Comparison of ENCODE assay signal across 16 cellular contexts in the genomic region with DNA sequence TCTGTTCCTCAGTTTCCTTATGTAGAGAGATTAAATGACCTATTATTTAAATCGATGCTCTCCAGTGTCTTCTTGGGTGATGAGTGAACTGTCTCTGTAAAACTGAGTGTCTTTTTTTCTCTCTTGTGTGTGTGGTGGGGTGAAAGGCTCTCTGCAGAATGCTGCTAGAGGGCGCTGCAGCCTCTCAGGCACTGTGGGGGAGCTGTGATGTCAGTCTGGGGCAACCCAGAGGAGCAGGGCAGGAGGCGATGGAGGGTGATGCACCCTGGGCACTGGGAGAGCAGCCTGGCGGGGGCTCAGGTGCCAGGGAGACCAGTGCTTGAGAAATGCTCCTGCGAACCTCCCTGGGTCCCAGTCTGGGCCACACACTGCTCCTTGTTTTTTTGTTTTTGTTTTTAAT.
"Had no signal": no experiment of that assay in that cellular context is flagged by ENCODE, and none has a peak within 500 bp of the region (broad histone marks: within the 10 kb centered on the region; RNA-seq: fewer than 3 reads in every experiment).

No MANE protein-coding gene starts in this region.

- H3K27ac ChIP-seq: epithelial cell of prostate, gastroesophageal sphincter, suprapubic skin, upper lobe of right lung had no signal

- H3K4me1 ChIP-seq: gastroesophageal sphincter, suprapubic skin, upper lobe of right lung had no signal

- H3K4me3 ChIP-seq: gastroesophageal sphincter, suprapubic skin, upper lobe of right lung had no signal

- DNase-seq: activated CD4-positive, alpha-beta T cell treated with anti-CD3 and anti-CD28 coated beads, Interleukin-2, amount 50 U/mL, for 4 hours; activated CD4-positive, CD25-positive, alpha-beta regulatory T cell treated with anti-CD3 and anti-CD28 coated beads, Interleukin-2, amount 50 U/mL, for 72 hours; activated CD8-positive, alpha-beta memory T cell treated with anti-CD3 and anti-CD28 coated beads, Interleukin-2, amount 10 ng/mL, durations not matched to agents 7 days and 5 days; activated effector memory CD4-positive, alpha-beta T cell treated with anti-CD3 and anti-CD28 coated beads, Interleukin-2, amount 50 U/mL, for 16 hours; activated T-cell treated with anti-CD3 and anti-CD28 coated beads, Interleukin-2, amount 50 U/mL, for 4 hours; amygdala; effector memory CD4-positive, alpha-beta T cell; left ventricle myocardium superior; nephron progenitor cell; stimulated activated CD4-positive, alpha-beta T cell treated with anti-CD3 and anti-CD28 coated beads, Interleukin-12 subunit alpha, Interleukin-12 subunit beta, amount 100 ng/mL, for 4 hours; stimulated activated CD4-positive, alpha-beta T cell treated with anti-CD3 and anti-CD28 coated beads, Interleukin-2, amount 100 ng/mL, for 48 hours; stimulated activated naive CD8-positive, alpha-beta T cell treated with anti-CD3 and anti-CD28 coated beads, Interleukin-15, Interleukin-2, amounts not matched to agents 100 U/mL and 50 U/mL, for 24 hours; upper lobe of right lung had no signal

- H3K27me3 ChIP-seq: gastroesophageal sphincter, suprapubic skin, upper lobe of right lung had no signal

- H3K36me3 ChIP-seq: gastroesophageal sphincter, suprapubic skin, upper lobe of right lung had no signal

- H3K9me3 ChIP-seq: gastroesophageal sphincter, suprapubic skin, upper lobe of right lung had no signal

- ATAC-seq: activated CD8-positive, alpha-beta memory T cell treated with anti-CD3 and anti-CD28 coated beads, Interleukin-2, amount 10 ng/mL, durations not matched to agents 7 days and 5 days; activated T-cell treated with anti-CD3 and anti-CD28 coated beads, Interleukin-2, amount 50 U/mL, for 4 hours; gastroesophageal sphincter; left ventricle myocardium superior; stimulated activated naive CD8-positive, alpha-beta T cell treated with anti-CD3 and anti-CD28 coated beads, Interleukin-15, Interleukin-2, amounts not matched to agents 100 U/mL and 50 U/mL, for 24 hours; upper lobe of right lung had no signal
